2 cellular contexts compared by ENCODE assay signal in genomic region chr4:103449285-103449684, GRCh38.
TF ChIP-seq lines count a peak whose summit lies in the region.

No MANE protein-coding gene starts in this region.

TF ChIP-seq in GM23338, 12 proteins besides CTCF, POLR2A, EP300 and RAD21 (continued from another document):
- no peak for TF ChIP-seq ETS1 (IDR thresholded peaks at IDR 0.05)
TF ChIP-seq in GM23338: peak in this region for 0.

TF ChIP-seq in H1, 55 proteins besides CTCF, POLR2A, EP300 and RAD21:
- TF ChIP-seq E2F6 (IDR thresholded peaks at IDR 0.05) (no peak), TAF1 (IDR thresholded peaks at IDR 0.05; ENCODE audit: low read depth, low read length) (no peak), FOSL1 (IDR thresholded peaks at IDR 0.05; ENCODE audit: insufficient read depth, low read depth, low read length) (no peak), POLR2AphosphoS5 (IDR thresholded peaks at IDR 0.05; ENCODE audit: low read depth, low read length) (no peak), CBX8 (IDR thresholded peaks at IDR 0.05; ENCODE audit: borderline replicate concordance, low read depth, low read length) (no peak), SIN3A (conservative IDR thresholded peaks at IDR 0.05 in 1 of 2, IDR thresholded peaks at IDR 0.05 in 1 of 2; ENCODE audit: low read depth in 1 of 2, low read length in 2 of 2) (no peak), TEAD4 (IDR thresholded peaks at IDR 0.05; ENCODE audit: low read depth, low read length) (no peak), HDAC2 (IDR thresholded peaks at IDR 0.05; ENCODE audit: borderline replicate concordance in 1 of 2, low read depth in 2 of 2, low read length in 2 of 2) (no peak), SRF (IDR thresholded peaks at IDR 0.05; ENCODE audit: low read depth, low read length) (no peak), RBBP5 (IDR thresholded peaks at IDR 0.05; ENCODE audit: borderline replicate concordance, low read depth, low read length) (no peak), CTBP2 (IDR thresholded peaks at IDR 0.05; ENCODE audit: borderline replicate concordance, insufficient read depth, insufficient read length, low read length) (no peak), SP2 (IDR thresholded peaks at IDR 0.05; ENCODE audit: low read length) (no peak), TAF7 (optimal IDR thresholded peaks at IDR 0.05; ENCODE audit: borderline replicate concordance, low read depth, low read length) (no peak)
- TF ChIP-seq, protein P1, sequence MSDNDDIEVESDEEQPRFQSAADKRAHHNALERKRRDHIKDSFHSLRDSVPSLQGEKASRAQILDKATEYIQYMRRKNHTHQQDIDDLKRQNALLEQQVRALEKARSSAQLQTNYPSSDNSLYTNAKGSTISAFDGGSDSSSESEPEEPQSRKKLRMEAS (IDR thresholded peaks at IDR 0.05): no peak
- TF ChIP-seq, protein P2, sequence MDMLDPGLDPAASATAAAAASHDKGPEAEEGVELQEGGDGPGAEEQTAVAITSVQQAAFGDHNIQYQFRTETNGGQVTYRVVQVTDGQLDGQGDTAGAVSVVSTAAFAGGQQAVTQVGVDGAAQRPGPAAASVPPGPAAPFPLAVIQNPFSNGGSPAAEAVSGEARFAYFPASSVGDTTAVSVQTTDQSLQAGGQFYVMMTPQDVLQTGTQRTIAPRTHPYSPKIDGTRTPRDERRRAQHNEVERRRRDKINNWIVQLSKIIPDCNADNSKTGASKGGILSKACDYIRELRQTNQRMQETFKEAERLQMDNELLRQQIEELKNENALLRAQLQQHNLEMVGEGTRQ (IDR thresholded peaks at IDR 0.05; ENCODE audit: low read length): no peak
TF ChIP-seq in H1: peak in this region for 0.
